ENCODE assay signal across 8 cellular contexts in genomic region chr11:108592591-108593213, GRCh38. TPM values are rescaled to one million over a fixed set of nuclear protein-coding genes. Genes with fewer than 3 reads are reported as not detected.
DNase-seq lines count a peak whose midpoint lies in the region; ATAC-seq and TF ChIP-seq lines count a peak whose summit lies in the region.

No MANE protein-coding gene starts in this region.

- H3K9me3 ChIP-seq in heart left ventricle = no peaks in the 10 kb centered on the region

- H3K4me1 ChIP-seq in heart left ventricle = peaks cover 0 to 11% (median 3%) of the 10 kb centered on the region in 12 donors
- H3K4me1 ChIP-seq in rectal smooth muscle tissue (ENCODE audit: control insufficient read depth, insufficient read depth, low read length) = no peaks in the 10 kb centered on the region

- no peak for TF ChIP-seq CTCF in heart left ventricle (IDR thresholded peaks at IDR 0.05)

- DNase-seq in EL (peak; percentile 33), HEK293T (ENCODE audit: extremely low spot score) (peak; percentile 56), NCI-H526 (lab: John Stamatoyannopoulos, UW) (peak; percentile 53 to 85), heart left ventricle (peak in 2 of 5 donors; percentile 20 to 29)
- peak in 3 of 4 experiments; percentile 6 to 25 (median 20) for DNase-seq in activated naive CD4-positive, alpha-beta T cell (lab: John Stamatoyannopoulos, UW)

- CTCF ChIA-PET in HEK293T (lab: Yijun Ruan, JAX) = interaction anchor here (0.7 kb wide), 1 partner anchor 58 kb away, joined by 3 read pairs; no protein-coding TSS in a partner anchor

- POLR2A ChIA-PET in HEK293T (lab: Yijun Ruan, JAX) = interaction anchor here (1.0 kb wide), 1 partner anchor 38 kb away, joined by 4 read pairs; no protein-coding TSS in a partner anchor

- WGBS in heart left ventricle, 4 donors = 1 to 3% (median 2%) methylated on average over 12 to 43 of the region's 43 CpGs

- ATAC-seq in heart left ventricle = peak in 3 of 4 donors; percentile 24 to 44 (median 35)
- no peak for ATAC-seq in GM18519 (IDR thresholded peaks at IDR 0.05; ENCODE audit: low FRiP score, unreplicated experiment)
- no peak for ATAC-seq in GM19467 (IDR thresholded peaks at IDR 0.05; ENCODE audit: unreplicated experiment)

- H3K27me3 ChIP-seq in heart left ventricle (peaks cover 0 to 36% (median 2%) of the 10 kb centered on the region in 9 donors), rectal smooth muscle tissue (ENCODE audit: control insufficient read depth, insufficient read depth, low read length) (no peaks in the 10 kb centered on the region)

- no peak for TF ChIP-seq POLR2A in heart left ventricle (IDR thresholded peaks at IDR 0.05)

- H3K36me3 ChIP-seq in heart left ventricle = no peaks in the 10 kb centered on the region
- no peaks in the 10 kb centered on the region for H3K36me3 ChIP-seq in rectal smooth muscle tissue (ENCODE audit: control insufficient read depth, insufficient read depth, low read length)

- H3K27ac ChIP-seq in heart left ventricle = no peak overlapping the region
- H3K27ac ChIP-seq in rectal smooth muscle tissue (ENCODE audit: low read depth, low read length) = no peak overlapping the region

- peak overlapping the region; percentile 37 to 77 (median 70) for H3K4me3 ChIP-seq in heart left ventricle
- peak overlapping the region; percentile 82 for H3K4me3 ChIP-seq in rectal smooth muscle tissue (ENCODE audit: low read length)

- H3K9ac ChIP-seq in rectal smooth muscle tissue (ENCODE audit: low read length) = no peak overlapping the region

- intact Hi-C loops in heart left ventricle (cut with DNase I) = loop anchor here in 1 of 10 donors (1.0 kb wide), 1 partner anchor 125 kb away; the partner anchor contains the start of gene C11orf65

TF ChIP-seq in HEK293T, 16 proteins besides CTCF, POLR2A, EP300 and RAD21:
- TF ChIP-seq L3MBTL2 (conservative IDR thresholded peaks at IDR 0.05) = peak; percentile 96
- no peak for TF ChIP-seq CTBP1 (IDR thresholded peaks at IDR 0.05; ENCODE audit: borderline replicate concordance)

RNA-seq across cellular contexts. Expression of gene EXPH5, which starts 0.9 kb away (rescaled TPM):
- 1 to 10 TPM in 6 of 9 donors, under 1 TPM in 3; 0.37 to 4.2 (median 1.3) TPM for total RNA-seq in heart left ventricle
- polyA plus RNA-seq in heart left ventricle = under 1 TPM; 0.14 to 0.27 TPM

Comparison
In these comparisons a context has a peak if more than half of its experiments do, and no peak if none do; other contexts are left out.
1. ATAC-seq: peak in heart left ventricle (3 of 4); none in GM18519 (single experiment) and GM19467 (single experiment).